ENCODE assay signal across 14 cellular contexts in the genomic region with DNA sequence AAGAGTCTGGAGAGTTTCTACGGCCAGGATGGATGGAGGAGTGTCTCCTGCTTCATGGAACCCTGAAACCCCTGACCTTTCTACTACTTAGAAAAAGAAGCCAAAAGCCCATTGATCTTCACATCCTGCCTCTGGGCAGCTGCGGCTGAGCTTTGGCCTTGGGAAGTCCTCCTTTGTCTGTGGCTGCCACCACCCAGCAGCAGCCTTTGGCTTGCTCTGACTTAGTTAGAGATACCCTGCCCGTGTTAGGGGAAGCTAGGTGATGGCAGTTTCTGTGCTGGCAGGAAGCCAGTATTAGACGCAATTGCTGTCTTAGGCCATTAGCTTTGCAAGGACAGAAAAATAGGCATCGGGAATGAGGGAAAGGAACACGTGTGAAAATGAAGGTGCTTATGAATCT. TPM values are rescaled to one million over a fixed set of nuclear protein-coding genes. Genes with fewer than 3 reads are reported as not detected.
A peak's percentile ranks its signal among the peaks of the same experiment; 100 is the strongest.
DNase-seq lines count a peak whose midpoint lies in the region; ATAC-seq and TF ChIP-seq lines count a peak whose summit lies in the region.
"Had no signal": no experiment of that assay in that cellular context is flagged by ENCODE, and none has a peak within 500 bp of the region (broad histone marks: within the 10 kb centered on the region; RNA-seq: fewer than 3 reads in every experiment).

No MANE protein-coding gene starts in this region.

- H4K20me1 ChIP-seq in GM23248 (ENCODE audit: insufficient read depth): no peaks in the 10 kb centered on the region

- H3K36me3 ChIP-seq in body of pancreas (replicated peaks in 1 of 2; ENCODE audit: insufficient read depth in 1 of 2, low read depth in 2 of 2): no peaks in the 10 kb centered on the region
- H3K36me3 ChIP-seq in GM23248 (ENCODE audit: low read depth): peaks cover 8% of the 10 kb centered on the region; the same call in 1 of the 2 replicates
- H3K36me3 ChIP-seq: vagina had no signal

- no peaks in the 10 kb centered on the region for H3K27me3 ChIP-seq in body of pancreas
- H3K27me3 ChIP-seq in GM23248 (replicated peaks; ENCODE audit: insufficient read depth): no peaks in the 10 kb centered on the region
- H3K27me3 ChIP-seq: esophagus muscularis mucosa, left lung, vagina had no signal

- H3K4me1 ChIP-seq in body of pancreas (no peaks in the 10 kb centered on the region), GM23248 (ENCODE audit: insufficient read depth) (peaks cover 16% of the 10 kb centered on the region)
- H3K4me1 ChIP-seq: parathyroid adenoma, vagina had no signal

- no peak overlapping the region for H2AFZ ChIP-seq in GM23248
- H2AFZ ChIP-seq: parathyroid adenoma had no signal

- no peaks in the 10 kb centered on the region for H3K79me2 ChIP-seq in GM23248 (ENCODE audit: insufficient read depth)
- H3K79me2 ChIP-seq: parathyroid adenoma had no signal

- H3K27ac ChIP-seq in body of pancreas: no peak overlapping the region
- H3K27ac ChIP-seq in GM23248: no peak overlapping the region
- H3K27ac ChIP-seq: esophagus muscularis mucosa, left lung, parathyroid adenoma, vagina had no signal

- H3K9me2 ChIP-seq in GM23248 (ENCODE audit: insufficient read depth): no peaks in the 10 kb centered on the region

- in situ Hi-C loops in GM23248 (cut with MboI): no loop called here

- no peak overlapping the region for H3K4me2 ChIP-seq in GM23248 (ENCODE audit: unreplicated experiment)

- no peak overlapping the region for H3K9ac ChIP-seq in GM23248
- H3K9ac ChIP-seq: parathyroid adenoma had no signal

- 48 to 69% methylated on average over 6 of the region's 6 CpGs for WGBS in body of pancreas, 2 donors
- WGBS in GM23248 (ENCODE audit: low coverage in 1 of 2, low lambda C conversion rate in 2 of 2, missing lambda C conversion rate in 2 of 2), 2 experiments: 80% methylated on average over 6 of the region's 6 CpGs

- TF ChIP-seq POLR2A in body of pancreas (IDR thresholded peaks at IDR 0.05): no peak

- ATAC-seq in body of pancreas: no peak
- ATAC-seq: left lung had no signal

- peak; percentile 4 for DNase-seq in DMS153 treated with DMSO at 0.1 percent for 48 hours (lab: John Stamatoyannopoulos, UW; ENCODE audit: unreplicated experiment)
- peak; percentile 31 for DNase-seq in NCI-H146 treated with DMSO at 0.1 percent for 48 hours (lab: John Stamatoyannopoulos, UW; ENCODE audit: unreplicated experiment)
- peak in 3 of 4 donors; percentile 20 to 26 (median 25) for DNase-seq in body of pancreas
- peak; percentile 46 for DNase-seq in mucosa of gallbladder (ENCODE audit: low spot score)
- no peak for DNase-seq in HCEC 1CT
- DNase-seq in EL: no peak
- no peak for DNase-seq in GM23248
- DNase-seq: left lung; NK-92 treated with Interleukin-12 subunit alpha and Interleukin-12 subunit beta, amount 100 ng/mL, for 24 hours; stimulated activated CD4-positive, alpha-beta T cell treated with anti-CD3 and anti-CD28 coated beads, Interleukin-2, amount 100 ng/mL, for 48 hours; T-helper 1 cell had no signal

- no peak for TF ChIP-seq CTCF in body of pancreas (IDR thresholded peaks at IDR 0.05)

- intact Hi-C loops in body of pancreas (cut with DNase I): no loop called here

- H3F3A ChIP-seq in GM23248 (ENCODE audit: insufficient read depth): peaks cover 14% of the 10 kb centered on the region

- H3K9me3 ChIP-seq in body of pancreas (no peaks in the 10 kb centered on the region), GM23248 (ENCODE audit: low read depth) (no peaks in the 10 kb centered on the region)
- H3K9me3 ChIP-seq: esophagus muscularis mucosa, left lung, vagina had no signal

- H3K4me3 ChIP-seq in body of pancreas: no peak overlapping the region
- H3K4me3 ChIP-seq in GM23248: no peak overlapping the region
- H3K4me3 ChIP-seq: esophagus muscularis mucosa, left lung, vagina had no signal

RNA-seq across cellular contexts. Expression of gene APH1B, which starts 18.8 kb away (rescaled TPM):
- total RNA-seq in body of pancreas (10 to 100 TPM in 1 of 2 donors, 1 to 10 TPM in 1; 6.9 to 12.7 TPM), mucosa of gallbladder (28.1 TPM)
- total RNA-seq in GM23248 (2014; rRNA removed; shearing (Covaris generic)): 15.8 and 18.6 TPM in 2 replicates
- polyA plus RNA-seq in GM23248 (2016; fragmentation: Nextera tagmentation; extraction: Ambion mirVana): 40.5 and 43.2 TPM in 2 replicates

Comparison
In these comparisons a context has a peak if more than half of its experiments do, and no peak if none do; other contexts are left out.
1. DNase-seq: peak in DMS153 treated with DMSO at 0.1 percent for 48 hours (single experiment), NCI-H146 treated with DMSO at 0.1 percent for 48 hours (single experiment), body of pancreas (3 of 4) and mucosa of gallbladder (single experiment); none in HCEC 1CT (single experiment), EL (single experiment) and GM23248 (single experiment).